9 cellular contexts compared by ENCODE assay signal in genomic region chr2:63861220-63861822, GRCh38. TPM values are rescaled to one million over a fixed set of nuclear protein-coding genes. Genes with fewer than 3 reads are reported as not detected.
DNase-seq lines count a peak whose midpoint lies in the region; ATAC-seq, FAIRE-seq and TF ChIP-seq lines count a peak whose summit lies in the region.
"Had no signal": no experiment of that assay in that cellular context is flagged by ENCODE, and none has a peak within 500 bp of the region (broad histone marks: within the 10 kb centered on the region; RNA-seq: fewer than 3 reads in every experiment).

No MANE protein-coding gene starts in this region.

- TF ChIP-seq CTCF in RWPE1 (conservative IDR thresholded peaks at IDR 0.05; ENCODE audit: low read depth) (peak; percentile 41; the same call in 1 of the 2 replicates), heart right ventricle (IDR thresholded peaks at IDR 0.05) (peak; percentile 33 to 72 (median 61))

- CTCF ChIA-PET in RWPE1 (lab: Yijun Ruan, JAX): interaction anchor here (0.6 to 2.0 kb wide), 13 partner anchors 16 to 959 kb away, joined by 3 to 16 read pairs (median 4); no protein-coding TSS in a partner anchor

- no peak overlapping the region for H3K27ac ChIP-seq in RWPE1
- peak overlapping the region in 6 of 10 donors; percentile 9 to 46 (median 16) for H3K27ac ChIP-seq in heart right ventricle
- no peak overlapping the region for H3K27ac ChIP-seq in small intestine (ENCODE audit: low read depth in 1 of 2, low read length in 1 of 2)
- H3K27ac ChIP-seq: BLaER1 had no signal

- no peak for FAIRE-seq in small intestine (lab: Jason Lieb, UNC)

- no peaks in the 10 kb centered on the region for H3K9me3 ChIP-seq in heart right ventricle
- no peaks in the 10 kb centered on the region for H3K9me3 ChIP-seq in small intestine (ENCODE audit: control insufficient read depth, low read depth)
- H3K9me3 ChIP-seq: BLaER1 had no signal

- H3K36me3 Mint-ChIP-seq in activated naive CD8-positive, alpha-beta T cell treated with anti-CD3 and anti-CD28 coated beads for 36 hours: peaks cover 29% of the 10 kb centered on the region

- no peaks in the 10 kb centered on the region for H3K9me3 Mint-ChIP-seq in activated naive CD8-positive, alpha-beta T cell treated with anti-CD3 and anti-CD28 coated beads for 36 hours

- ATAC-seq in HG03175 (IDR thresholded peaks at IDR 0.05; ENCODE audit: unreplicated experiment) (peak; percentile 46), heart right ventricle (peak in 7 of 8 donors; percentile 50 to 86 (median 66))

- H3K4me3 ChIP-seq in heart right ventricle (no peak overlapping the region), small intestine (ENCODE audit: low read depth in 1 of 2, low read length in 2 of 2) (no peak overlapping the region)
- H3K4me3 ChIP-seq: BLaER1 had no signal

- H3K27ac Mint-ChIP-seq in activated naive CD8-positive, alpha-beta T cell treated with anti-CD3 and anti-CD28 coated beads for 36 hours: no peak overlapping the region

- no peaks in the 10 kb centered on the region for H3K27me3 Mint-ChIP-seq in activated naive CD8-positive, alpha-beta T cell treated with anti-CD3 and anti-CD28 coated beads for 36 hours

- H3K36me3 ChIP-seq in heart right ventricle: peaks cover 0 to 95% (median 27%) of the 10 kb centered on the region in 9 donors
- H3K36me3 ChIP-seq in small intestine (ENCODE audit: control insufficient read depth in 2 of 2, insufficient read depth in 2 of 2, low read length in 2 of 2): peaks cover 5 to 8% of the 10 kb centered on the region in 2 donors

- intact Hi-C loops in heart right ventricle (cut with DNase I): loop anchor here in 8 of 10 donors (2.0 to 5.0 kb wide), 4 partner anchors 164 to 171 kb away; no protein-coding TSS in a partner anchor

- DNase-seq in NCI-H1417 (lab: John Stamatoyannopoulos, UW) (peak; percentile 33 to 70 (median 49)), NCI-H1417 treated with DMSO at 0.1 percent for 48 hours (lab: John Stamatoyannopoulos, UW) (no peak), RWPE1 (ENCODE audit: low spot score) (peak; percentile 15), heart right ventricle (peak in 1 of 2 donors; percentile 61), small intestine (peak; percentile 68), GOT3 (lab: John Stamatoyannopoulos, UW) (no peak)
- peak; percentile 21 for DNase-seq in activated naive CD8-positive, alpha-beta T cell treated with anti-CD3 and anti-CD28 coated beads for 36 hours

- no peaks in the 10 kb centered on the region for H3K27me3 ChIP-seq in heart right ventricle
- no peaks in the 10 kb centered on the region for H3K27me3 ChIP-seq in small intestine (ENCODE audit: control insufficient read depth in 2 of 2, insufficient read depth in 2 of 2, low read length in 2 of 2)
- H3K27me3 ChIP-seq: BLaER1 had no signal

- peaks cover 33% of the 10 kb centered on the region for H3K4me1 Mint-ChIP-seq in activated naive CD8-positive, alpha-beta T cell treated with anti-CD3 and anti-CD28 coated beads for 36 hours

- POLR2A ChIA-PET in RWPE1 (lab: Yijun Ruan, JAX; ENCODE audit: low non-redundant PET): interaction anchor here (0.9 kb wide), 1 partner anchor 20 kb away, joined by 7 read pairs; the partner anchor contains the start of gene UGP2

- H3K4me1 ChIP-seq in heart right ventricle (peaks cover 0 to 40% (median 28%) of the 10 kb centered on the region in 9 donors), small intestine (ENCODE audit: control insufficient read depth in 2 of 2, insufficient read depth in 1 of 2, low read depth in 1 of 2, low read length in 1 of 2) (no peaks in the 10 kb centered on the region)

- no peak overlapping the region for H3K4me3 Mint-ChIP-seq in activated naive CD8-positive, alpha-beta T cell treated with anti-CD3 and anti-CD28 coated beads for 36 hours

- WGBS in heart right ventricle, 2 donors: 14 to 19% methylated on average over 6 of the region's 6 CpGs
- WGBS in small intestine, 3 donors: 40 to 58% (median 45%) methylated on average over 6 of the region's 6 CpGs

RNA-seq across cellular contexts. Expression of gene UGP2, which starts 19.6 kb away (rescaled TPM):
- 10 to 100 TPM; 70.0 to 71.5 TPM for total RNA-seq in activated naive CD8-positive, alpha-beta T cell treated with anti-CD3 and anti-CD28 coated beads for 36 hours
- 100 to 1,000 TPM; 250 to 457 (median 371) TPM for total RNA-seq in heart right ventricle
- 100 to 1,000 TPM; 139 to 632 TPM for polyA plus RNA-seq in heart right ventricle
- polyA plus RNA-seq in small intestine: 100 to 1,000 TPM in 2 of 3 donors, 10 to 100 TPM in 1; 73.8 to 156 (median 120) TPM

Comparison
In these comparisons a context has a peak if more than half of its experiments do, and no peak if none do; other contexts are left out.
1. DNase-seq: peak in NCI-H1417 (3 of 3), RWPE1 (single experiment), activated naive CD8-positive, alpha-beta T cell treated with anti-CD3 and anti-CD28 coated beads for 36 hours (single experiment) and small intestine (single experiment); none in NCI-H1417 treated with DMSO at 0.1 percent for 48 hours (single experiment) and GOT3 (single experiment).
2. H3K27ac ChIP-seq: peak in heart right ventricle (6 of 10); none in RWPE1 (single experiment) and small intestine (0 of 2).